In the genomic region with DNA sequence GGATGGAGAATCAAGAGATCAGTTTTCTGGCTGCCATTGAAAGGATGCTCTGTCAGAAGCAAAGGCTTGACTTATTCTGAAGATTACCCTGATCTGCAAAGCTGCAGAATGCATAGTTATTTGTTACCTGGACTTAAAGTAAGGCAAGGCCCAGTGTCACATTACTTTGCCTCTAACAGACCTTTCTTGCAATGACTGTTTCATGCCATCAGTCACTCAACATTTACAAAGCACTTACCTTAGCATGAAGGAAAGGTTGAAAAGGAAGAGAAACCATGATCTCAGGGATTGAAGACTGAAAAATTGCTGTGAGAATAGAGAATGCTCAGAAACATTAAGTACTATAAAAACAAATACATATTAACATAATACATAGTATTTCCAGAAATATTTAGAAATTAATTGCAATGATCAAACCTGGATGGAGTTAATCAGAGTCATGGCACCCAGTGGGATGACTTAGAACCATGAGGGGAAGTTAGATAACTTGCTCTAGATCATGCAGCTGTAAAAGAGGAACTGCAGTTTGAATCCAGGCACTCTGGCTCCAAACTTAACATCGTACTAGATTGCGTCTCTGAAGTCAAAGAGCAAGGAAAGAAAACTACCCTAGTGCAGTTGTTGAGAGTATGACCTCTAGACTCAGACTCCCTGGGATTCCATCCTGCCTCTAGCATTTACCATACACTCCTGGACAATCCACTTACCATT, we compare ENCODE assay signal across 13 cellular contexts. TPM values are rescaled to one million over a fixed set of nuclear protein-coding genes. Genes with fewer than 3 reads are reported as not detected.
A peak's percentile ranks its signal among the peaks of the same experiment; 100 is the strongest.
DNase-seq lines count a peak whose midpoint lies in the region; ATAC-seq and TF ChIP-seq lines count a peak whose summit lies in the region.
"Had no signal": no experiment of that assay in that cellular context is flagged by ENCODE, and none has a peak within 500 bp of the region (broad histone marks: within the 10 kb centered on the region; RNA-seq: fewer than 3 reads in every experiment).

No MANE protein-coding gene starts in this region.

- DNase-seq in OCI-M1 (lab: John Stamatoyannopoulos, UW) (peak; percentile 73), naive B cell (peak; percentile 32), NCI-H2081 (lab: John Stamatoyannopoulos, UW) (no peak)
- DNase-seq: activated CD8-positive, alpha-beta T cell treated with anti-CD3 and anti-CD28 coated beads for 36 hours; activated naive CD4-positive, alpha-beta T cell treated with anti-CD3 and anti-CD28 coated beads, Interleukin-2, amount 10 ng/mL, durations not matched to agents 7 days and 5 days; C1 segment of cervical spinal cord; T-cell had no signal

- no peak for TF ChIP-seq POLR2A in GM18505 (IDR thresholded peaks at IDR 0.05; ENCODE audit: borderline replicate concordance, extremely low read depth, insufficient read depth, insufficient read length)

- peaks cover 26 to 39% (median 30%) of the 10 kb centered on the region in 3 donors for H3K4me1 Mint-ChIP-seq in naive B cell
- H3K4me1 Mint-ChIP-seq: activated naive CD4-positive, alpha-beta T cell treated with anti-CD3 and anti-CD28 coated beads, Interleukin-2, amount 10 ng/mL, durations not matched to agents 7 days and 5 days had no signal

- H3K9me3 Mint-ChIP-seq in naive B cell: peaks cover 0 to 2% (median 0%) of the 10 kb centered on the region in 7 donors
- H3K9me3 Mint-ChIP-seq: activated CD8-positive, alpha-beta T cell treated with anti-CD3 and anti-CD28 coated beads for 36 hours; T-cell had no signal

- peak overlapping the region in 5 of 6 donors; percentile 14 to 81 (median 62) for H3K27ac Mint-ChIP-seq in naive B cell
- H3K27ac Mint-ChIP-seq: activated CD8-positive, alpha-beta T cell treated with anti-CD3 and anti-CD28 coated beads for 36 hours; activated naive CD4-positive, alpha-beta T cell treated with anti-CD3 and anti-CD28 coated beads, Interleukin-2, amount 10 ng/mL, durations not matched to agents 7 days and 5 days; T-cell had no signal

- peak overlapping the region in 7 of 8 donors; percentile 35 to 81 (median 65) for H3K4me3 Mint-ChIP-seq in naive B cell
- H3K4me3 Mint-ChIP-seq: activated CD8-positive, alpha-beta T cell treated with anti-CD3 and anti-CD28 coated beads for 36 hours; activated naive CD4-positive, alpha-beta T cell treated with anti-CD3 and anti-CD28 coated beads, Interleukin-2, amount 10 ng/mL, durations not matched to agents 7 days and 5 days; T-cell had no signal

- H3K36me3 Mint-ChIP-seq in naive B cell: no peaks in the 10 kb centered on the region
- H3K36me3 Mint-ChIP-seq: activated naive CD4-positive, alpha-beta T cell treated with anti-CD3 and anti-CD28 coated beads, Interleukin-2, amount 10 ng/mL, durations not matched to agents 7 days and 5 days; T-cell had no signal

- ATAC-seq in GM18505 (IDR thresholded peaks at IDR 0.05; ENCODE audit: unreplicated experiment) (peak; percentile 36), HG03064 (IDR thresholded peaks at IDR 0.05; ENCODE audit: low read depth, unreplicated experiment) (peak; percentile 37), naive B cell (ENCODE audit: low read depth in 2 of 2) (peak; percentile 84 to 88), GM21381 (IDR thresholded peaks at IDR 0.05; ENCODE audit: unreplicated experiment) (no peak), GM21367 (IDR thresholded peaks at IDR 0.05; ENCODE audit: unreplicated experiment) (no peak), HG03378 (IDR thresholded peaks at IDR 0.05; ENCODE audit: unreplicated experiment) (no peak)
- ATAC-seq: activated CD8-positive, alpha-beta T cell treated with anti-CD3 and anti-CD28 coated beads for 36 hours; HCT116; T-cell had no signal

- H3K27me3 Mint-ChIP-seq in naive B cell: no peaks in the 10 kb centered on the region
- H3K27me3 Mint-ChIP-seq: activated CD8-positive, alpha-beta T cell treated with anti-CD3 and anti-CD28 coated beads for 36 hours; activated naive CD4-positive, alpha-beta T cell treated with anti-CD3 and anti-CD28 coated beads, Interleukin-2, amount 10 ng/mL, durations not matched to agents 7 days and 5 days had no signal

RNA-seq across cellular contexts. Expression of a gene that starts 26.5 kb away (rescaled TPM):
- polyA plus RNA-seq in naive B cell (ENCODE audit: low read depth in 6 of 6): 10 to 100 TPM; 17.7 to 31.3 (median 21.8) TPM

Comparison
In these comparisons a context has a peak if more than half of its experiments do, and no peak if none do; other contexts are left out.
1. ATAC-seq: peak in GM18505 (single experiment), HG03064 (single experiment) and naive B cell (2 of 2); none in GM21381 (single experiment), GM21367 (single experiment) and HG03378 (single experiment).
2. DNase-seq: peak in OCI-M1 (single experiment) and naive B cell (single experiment); none in NCI-H2081 (0 of 2).